12 cellular contexts compared by ENCODE assay signal in the genomic region with DNA sequence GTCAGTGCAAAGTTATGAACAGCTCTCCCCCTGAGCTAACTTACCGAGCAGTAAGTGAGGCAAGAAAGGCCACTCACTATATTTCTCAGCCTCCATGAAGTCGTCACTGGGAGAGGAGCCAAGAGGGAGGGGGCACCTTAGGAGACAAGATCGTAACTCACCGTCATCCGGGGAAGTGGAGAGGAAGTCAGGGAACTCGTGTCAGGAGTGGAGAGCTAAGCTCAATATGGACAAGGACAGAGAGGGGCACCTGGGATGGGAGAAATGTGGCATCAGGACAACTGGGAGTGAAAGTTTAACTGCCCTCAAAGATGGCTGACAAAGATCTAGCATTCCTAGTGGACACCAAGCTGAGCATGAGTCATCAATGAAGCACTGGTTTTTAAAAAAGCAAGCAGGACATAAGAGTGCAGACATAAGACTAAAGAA. TPM values are rescaled to one million over a fixed set of nuclear protein-coding genes. Genes with fewer than 3 reads are reported as not detected.
DNase-seq lines count a peak whose midpoint lies in the region; ATAC-seq, FAIRE-seq and TF ChIP-seq lines count a peak whose summit lies in the region.
"Had no signal": no experiment of that assay in that cellular context is flagged by ENCODE, and none has a peak within 500 bp of the region (broad histone marks: within the 10 kb centered on the region; RNA-seq: fewer than 3 reads in every experiment).

No MANE protein-coding gene starts in this region.

- H3K23ac ChIP-seq in H1 (ENCODE audit: insufficient read length), result no peak overlapping the region

- H3K4me1 Mint-ChIP-seq in osteocyte (ENCODE audit: unreplicated experiment), result peaks cover 34% of the 10 kb centered on the region
- H3K4me1 Mint-ChIP-seq: activated T-helper 17 cell treated with anti-CD3 and anti-CD28 coated beads, Interleukin-2, amount 50 U/mL, for 72 hours had no signal

- in situ Hi-C loops in HAP-1 (cut with MboI; ENCODE audit: low sequenced_read_pairs), result no loop called here

- no peak overlapping the region for H2AFZ ChIP-seq in H1 (ENCODE audit: low read length)

- 0 out of 2 replicates have a peak overlapping the region, but pooled peaks have one; percentile 23 for H2BK20ac ChIP-seq in H1 (ENCODE audit: low read length)

- peaks cover 4% of the 10 kb centered on the region; the same call in 1 of the 2 replicates for H3K23me2 ChIP-seq in H1 (ENCODE audit: low read depth, low read length)

- peak overlapping the region; percentile 59 for H3K4me3 Mint-ChIP-seq in osteocyte (ENCODE audit: unreplicated experiment)
- H3K4me3 Mint-ChIP-seq: activated T-helper 17 cell treated with anti-CD3 and anti-CD28 coated beads, Interleukin-2, amount 50 U/mL, for 72 hours had no signal

- no peak overlapping the region for H4K91ac ChIP-seq in H1 (replicated peaks; ENCODE audit: insufficient read length, low read length)

- H3K27me3 ChIP-seq in H1 (replicated peaks in 1 of 4; ENCODE audit: control insufficient read depth in 3 of 4, extremely low read depth in 1 of 4, insufficient read depth in 3 of 4, low read length in 3 of 4) (no peaks in the 10 kb centered on the region), HAP-1 (ENCODE audit: low read depth) (no peaks in the 10 kb centered on the region)

- H3K36me3 ChIP-seq in H1 (ENCODE audit: control insufficient read depth in 2 of 4, insufficient read depth in 4 of 4, low read length in 3 of 4), result peaks cover 0 to 20% (median 0%) of the 10 kb centered on the region in 4 experiments; a peak in 3 of 8 replicates
- no peaks in the 10 kb centered on the region; the same call in 1 of the 2 replicates for H3K36me3 ChIP-seq in HAP-1 (replicated peaks)
- H3K36me3 ChIP-seq: heart left ventricle, prostate gland had no signal

- no peak overlapping the region for H3K27ac ChIP-seq in H1 (ENCODE audit: low read depth, low read length)
- H3K27ac ChIP-seq: prostate gland had no signal

- CTCF ChIA-PET in H1 (lab: Charles Lee; ENCODE audit: partially characterized antibody), result interaction anchor here (1.0 to 2.0 kb wide), 8 partner anchors 8 to 65 kb away, joined by 3 to 6 read pairs (median 4); no protein-coding TSS in a partner anchor

- H3K4me2 ChIP-seq in H1 (ENCODE audit: insufficient read depth in 1 of 2, low read depth in 2 of 2, low read length in 2 of 2), result no peak overlapping the region

- 0 out of 2 replicates have a peak overlapping the region, but pooled peaks have one; percentile 76 for H2BK15ac ChIP-seq in H1 (ENCODE audit: low read length)

- DNase-seq in Daoy (ENCODE audit: low read depth), result peak; percentile 62
- DNase-seq in LoVo (ENCODE audit: low spot score), result peak; percentile 24
- peak in 1 of 2 experiments; percentile 34 for DNase-seq in H1 (ENCODE audit: low read depth in 1 of 2, low spot score in 2 of 2)
- DNase-seq in osteocyte (ENCODE audit: extremely low spot score, unreplicated experiment), result peak; percentile 76
- no peak for DNase-seq in HAP-1 (ENCODE audit: low spot score in 2 of 2)
- DNase-seq in NCI-H1105 treated with DMSO at 0.1 percent for 48 hours (lab: John Stamatoyannopoulos, UW), result no peak
- no peak for DNase-seq in NCI-H524 treated with DMSO at 0.1 percent for 48 hours (lab: John Stamatoyannopoulos, UW)
- DNase-seq: heart left ventricle, SHP77 treated with DMSO at 0.1 percent for 48 hours had no signal

- H2AK5ac ChIP-seq in H1 (ENCODE audit: low read depth, low read length), result 0 out of 2 replicates have a peak overlapping the region, but pooled peaks have one; percentile 1

- H3K14ac ChIP-seq in H1 (ENCODE audit: insufficient read length), result no peak overlapping the region

- no peak for TF ChIP-seq EP300 in H1 (IDR thresholded peaks at IDR 0.05; ENCODE audit: borderline replicate concordance in 1 of 2, low read depth in 2 of 2, low read length in 2 of 2)

- peaks cover 8 to 99% of the 10 kb centered on the region in 2 experiments; a peak in 3 of 4 replicates for H3K79me2 ChIP-seq in H1 (ENCODE audit: control insufficient read depth in 1 of 2, insufficient read depth in 2 of 2, low read length in 2 of 2)

- no peak for TF ChIP-seq CTCF in H1 (IDR thresholded peaks at IDR 0.05; ENCODE audit: control extremely low read depth in 1 of 3, insufficient read depth in 1 of 3, low read depth in 1 of 3, low read length in 3 of 3)
- TF ChIP-seq CTCF in osteocyte (IDR thresholded peaks at IDR 0.05), result no peak

- no peak for FAIRE-seq in H1 (lab: Jason Lieb, UNC)

- no peak overlapping the region for H3K56ac ChIP-seq in H1 (replicated peaks; ENCODE audit: insufficient read length, low read depth, low read length)

- TF ChIP-seq POLR2A in H1 (IDR thresholded peaks at IDR 0.05; ENCODE audit: control extremely low read depth in 1 of 2, low read depth in 2 of 2, low read length in 2 of 2), result no peak

- no peak for ATAC-seq in HG03571 (IDR thresholded peaks at IDR 0.05; ENCODE audit: unreplicated experiment)

- H3K4ac ChIP-seq in H1 (replicated peaks; ENCODE audit: insufficient read length, low read depth, low read length), result peak overlapping the region; percentile 35

- peak overlapping the region; percentile 85; the same call in 1 of the 2 replicates for H2BK12ac ChIP-seq in H1 (ENCODE audit: low read depth, low read length)

- H3K4me3 ChIP-seq in H1 (ENCODE audit: extremely low read depth in 1 of 4, insufficient read depth in 2 of 4, low read depth in 3 of 4, low read length in 4 of 4) (no peak overlapping the region), HAP-1 (no peak overlapping the region)
- H3K4me3 ChIP-seq: heart left ventricle, prostate gland had no signal

- 88% methylated on average over 6 of the region's 6 CpGs; no CpG with 5 or more reads in 1 of the 2 experiments for WGBS in H1 (ENCODE audit: extremely low coverage in 1 of 2, insufficient coverage in 1 of 2, insufficient read length in 1 of 2, insufficient replicate concordance in 2 of 2, low coverage in 1 of 2, low lambda C conversion rate in 2 of 2, missing lambda C conversion rate in 1 of 2), 2 experiments

- H2BK120ac ChIP-seq in H1 (replicated peaks; ENCODE audit: low read depth, low read length), result no peak overlapping the region

- POLR2A ChIA-PET in H1 (lab: Charles Lee; ENCODE audit: partially characterized antibody), result interaction anchor here (1.5 to 3.4 kb wide), 2 partner anchors 16 to 33 kb away, joined by 3 to 12 read pairs; no protein-coding TSS in a partner anchor

- no peaks in the 10 kb centered on the region for H3K27me3 Mint-ChIP-seq in osteocyte (ENCODE audit: unreplicated experiment)

- peaks cover 4 to 16% of the 10 kb centered on the region in 2 experiments for H4K20me1 ChIP-seq in H1 (replicated peaks in 1 of 2; ENCODE audit: control insufficient read depth in 1 of 2, insufficient read depth in 2 of 2, low read length in 2 of 2)

- H3K27ac Mint-ChIP-seq in osteocyte (ENCODE audit: unreplicated experiment), result peak overlapping the region; percentile 98
- H3K27ac Mint-ChIP-seq: activated T-helper 17 cell treated with anti-CD3 and anti-CD28 coated beads, Interleukin-2, amount 50 U/mL, for 72 hours had no signal

- H3K9me3 Mint-ChIP-seq in osteocyte (ENCODE audit: unreplicated experiment), result no peaks in the 10 kb centered on the region
- H3K9me3 Mint-ChIP-seq: activated T-helper 17 cell treated with anti-CD3 and anti-CD28 coated beads, Interleukin-2, amount 50 U/mL, for 72 hours had no signal

- no peaks in the 10 kb centered on the region for H3K36me3 Mint-ChIP-seq in osteocyte (ENCODE audit: unreplicated experiment)

- H4K5ac ChIP-seq in H1 (ENCODE audit: insufficient read length, low read depth, low read length), result no peak overlapping the region

- H3K9me3 ChIP-seq in H1 (ENCODE audit: insufficient read depth in 2 of 2, low read depth in 1 of 2, low read length in 1 of 2), result no peaks in the 10 kb centered on the region
- no peaks in the 10 kb centered on the region for H3K9me3 ChIP-seq in HAP-1
- H3K9me3 ChIP-seq: heart left ventricle, prostate gland had no signal

- H3K9ac ChIP-seq in H1 (replicated peaks in 1 of 4; ENCODE audit: extremely low read depth in 1 of 4, low read depth in 3 of 4, low read length in 3 of 4), result no peak overlapping the region

- peaks cover 22 to 60% (median 50%) of the 10 kb centered on the region in 4 experiments for H3K4me1 ChIP-seq in H1 (replicated peaks in 1 of 4; ENCODE audit: control insufficient read depth in 3 of 4, insufficient read depth in 4 of 4, low read length in 3 of 4)
- H3K4me1 ChIP-seq in HAP-1, result peaks cover 42% of the 10 kb centered on the region
- H3K4me1 ChIP-seq: prostate gland had no signal

- no peak for TF ChIP-seq RAD21 in H1 (IDR thresholded peaks at IDR 0.05 in 1 of 2, conservative IDR thresholded peaks at IDR 0.05 in 1 of 2; ENCODE audit: low read depth in 2 of 2, low read length in 2 of 2)

- H4K8ac ChIP-seq in H1 (ENCODE audit: extremely low read depth, insufficient read depth, low read length), result no peak overlapping the region

- peak overlapping the region; percentile 50; the same call in 1 of the 2 replicates for H2BK5ac ChIP-seq in H1 (ENCODE audit: low read depth, low read length)

- peak overlapping the region; percentile 1 for H3K18ac ChIP-seq in H1 (ENCODE audit: extremely low read depth, low read length)

- H3K79me1 ChIP-seq in H1 (ENCODE audit: low read depth, low read length), result peaks cover 23% of the 10 kb centered on the region

TF ChIP-seq in H1, 55 proteins besides CTCF, POLR2A, EP300 and RAD21:
- TF ChIP-seq YY1 (IDR thresholded peaks at IDR 0.05; ENCODE audit: low read depth, low read length) (peak; percentile 53), FOSL1 (IDR thresholded peaks at IDR 0.05; ENCODE audit: insufficient read depth, low read depth, low read length) (no peak), JUND (IDR thresholded peaks at IDR 0.05; ENCODE audit: low read length) (peak; percentile 47; the same call in 1 of the 2 replicates)

RNA-seq across cellular contexts. Expression of gene BCL11A, which starts 37.1 kb away (rescaled TPM):
- total RNA-seq in Daoy (2014; rRNA removed; shearing (Covaris generic)), result 4.5 and 7.8 TPM in 2 replicates
- total RNA-seq in H1 (2021; fragmentation: NEBNext Ultra II Directional; extraction: Animal tissue kit (Norgen Biotek cat#: 25700)), result 59.3 and 61.3 TPM in 2 replicates
- 11.9 and 12.2 TPM in 2 replicates for polyA plus RNA-seq in H1 (2011; rRNA removed)
- polyA plus RNA-seq in H1 (2011; cell fraction: cytosol; rRNA removed), result 12.9 TPM
- 22.4 TPM for polyA plus RNA-seq in H1 (2011; cell fraction: nucleus; rRNA removed)
- polyA plus RNA-seq in H1 (2012, experiment 1 of 2), result 23.1 to 35.1 TPM (median 27.2 TPM) in 4 replicates
- 25.7 TPM for polyA plus RNA-seq in H1 (2012, experiment 2 of 2)
- 28.0 TPM for polyA plus RNA-seq in H1 (2013, experiment 1 of 2)
- polyA plus RNA-seq in H1 (2013, experiment 2 of 2), result 29.7 TPM
- polyA minus RNA-seq in H1 (2011; rRNA and poly(A)+ RNA removed), result 38.6 and 49.0 TPM in 2 replicates
- polyA minus RNA-seq in H1 (2011; cell fraction: cytosol; rRNA and poly(A)+ RNA removed), result 30.3 TPM
- polyA minus RNA-seq in H1 (2011; cell fraction: nucleus; rRNA and poly(A)+ RNA removed), result 83.2 TPM
- 9.7 and 10.7 TPM in 2 replicates for total RNA-seq in osteocyte

Comparison
In these comparisons a context has a peak if more than half of its experiments do, and no peak if none do; other contexts are left out.
1. DNase-seq: peak in Daoy (single experiment), LoVo (single experiment) and osteocyte (single experiment); none in HAP-1 (0 of 2), NCI-H1105 treated with DMSO at 0.1 percent for 48 hours (single experiment) and NCI-H524 treated with DMSO at 0.1 percent for 48 hours (single experiment).